In genomic region chr5:117093653-117094052, GRCh38 we compare ENCODE assay signal across 3 cellular contexts.
"Had no signal": no experiment of that assay in that cellular context is flagged by ENCODE, and none has a peak within 500 bp of the region (broad histone marks: within the 10 kb centered on the region; RNA-seq: fewer than 3 reads in every experiment).

No MANE protein-coding gene starts in this region.

- H3K4me3 Mint-ChIP-seq: H9 had no signal

- H3K9me3 Mint-ChIP-seq: H9 had no signal

- H3K27ac Mint-ChIP-seq: H9 had no signal

- DNase-seq: H9, HCEC 1CT, IMR-90 had no signal
